1 cellular context compared by ENCODE assay signal in the genomic region with DNA sequence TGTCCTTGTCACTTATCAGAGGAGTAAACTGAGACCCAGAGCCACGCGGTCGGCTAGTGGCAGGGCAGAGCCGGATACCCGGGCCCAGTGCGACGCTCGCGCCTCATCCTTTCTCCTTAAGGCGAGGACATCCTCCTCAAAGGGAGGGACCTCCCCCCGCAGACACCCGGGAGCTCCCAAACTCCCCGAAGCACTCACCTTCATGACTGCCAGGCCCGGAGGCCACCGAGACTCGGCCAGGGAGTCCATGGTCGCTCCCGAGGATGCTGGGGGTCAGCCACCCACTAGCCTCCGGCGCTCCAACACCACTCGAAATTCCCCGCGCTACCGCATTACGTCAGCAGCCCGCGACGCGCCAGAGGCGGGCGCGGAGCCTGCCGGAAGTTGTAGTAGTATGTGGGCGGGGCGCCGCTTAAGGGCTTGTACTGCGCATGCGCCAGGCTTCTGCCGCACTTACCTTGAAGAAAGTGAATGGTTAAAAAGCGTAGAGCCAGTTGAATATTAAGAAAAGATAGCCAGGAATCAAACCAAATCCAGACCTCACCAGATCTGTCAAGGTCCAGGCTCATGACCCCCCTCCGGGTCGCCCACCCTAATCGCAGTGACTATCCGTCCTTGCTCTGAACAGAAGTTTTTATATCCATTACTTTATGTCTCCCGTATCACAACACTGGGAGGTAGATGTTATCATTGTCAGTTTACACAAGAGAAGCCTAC.
A peak's percentile ranks its signal among the peaks of the same experiment; 100 is the strongest.
TF ChIP-seq lines count a peak whose summit lies in the region.

A gene with protein sequence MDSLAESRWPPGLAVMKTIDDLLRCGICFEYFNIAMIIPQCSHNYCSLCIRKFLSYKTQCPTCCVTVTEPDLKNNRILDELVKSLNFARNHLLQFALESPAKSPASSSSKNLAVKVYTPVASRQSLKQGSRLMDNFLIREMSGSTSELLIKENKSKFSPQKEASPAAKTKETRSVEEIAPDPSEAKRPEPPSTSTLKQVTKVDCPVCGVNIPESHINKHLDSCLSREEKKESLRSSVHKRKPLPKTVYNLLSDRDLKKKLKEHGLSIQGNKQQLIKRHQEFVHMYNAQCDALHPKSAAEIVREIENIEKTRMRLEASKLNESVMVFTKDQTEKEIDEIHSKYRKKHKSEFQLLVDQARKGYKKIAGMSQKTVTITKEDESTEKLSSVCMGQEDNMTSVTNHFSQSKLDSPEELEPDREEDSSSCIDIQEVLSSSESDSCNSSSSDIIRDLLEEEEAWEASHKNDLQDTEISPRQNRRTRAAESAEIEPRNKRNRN (minus strand): TSS at position 336 of the 717 bp plus-strand sequence. CDS start 87 bp downstream, at position 249.

TF ChIP-seq in K562, 482 proteins besides CTCF, POLR2A, EP300 and RAD21 (continued from another document and continues in another):
- TF ChIP-seq, protein P1, sequence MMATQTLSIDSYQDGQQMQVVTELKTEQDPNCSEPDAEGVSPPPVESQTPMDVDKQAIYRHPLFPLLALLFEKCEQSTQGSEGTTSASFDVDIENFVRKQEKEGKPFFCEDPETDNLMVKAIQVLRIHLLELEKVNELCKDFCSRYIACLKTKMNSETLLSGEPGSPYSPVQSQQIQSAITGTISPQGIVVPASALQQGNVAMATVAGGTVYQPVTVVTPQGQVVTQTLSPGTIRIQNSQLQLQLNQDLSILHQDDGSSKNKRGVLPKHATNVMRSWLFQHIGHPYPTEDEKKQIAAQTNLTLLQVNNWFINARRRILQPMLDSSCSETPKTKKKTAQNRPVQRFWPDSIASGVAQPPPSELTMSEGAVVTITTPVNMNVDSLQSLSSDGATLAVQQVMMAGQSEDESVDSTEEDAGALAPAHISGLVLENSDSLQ (IDR thresholded peaks at IDR 0.05): peak; percentile 13; the same call in 1 of the 2 replicates
- TF ChIP-seq MCM2 (IDR thresholded peaks at IDR 0.05; ENCODE audit: low read depth) (no peak), GTF2A2 (tag; IDR thresholded peaks at IDR 0.05) (no peak), HNRNPUL1 (IDR thresholded peaks at IDR 0.05; ENCODE audit: low read length) (no peak), ZNF23 (CRISPR knock-in tag; IDR thresholded peaks at IDR 0.05) (no peak), PTBP1 (IDR thresholded peaks at IDR 0.05; ENCODE audit: low read depth, low read length) (no peak), RBM17 (IDR thresholded peaks at IDR 0.05; ENCODE audit: borderline replicate concordance, low read depth, low read length) (no peak), MBD2 (IDR thresholded peaks at IDR 0.05; ENCODE audit: borderline replicate concordance, low read depth) (peak; percentile 88), MED1 (CRISPR knock-in tag; IDR thresholded peaks at IDR 0.05; ENCODE audit: borderline replicate concordance) (no peak), NFE2 (IDR thresholded peaks at IDR 0.05; ENCODE audit: low read depth) (0 out of 2 replicates have a peak, but pooled peaks have one; percentile 16), FUS (optimal IDR thresholded peaks at IDR 0.05; ENCODE audit: low read depth, low read length) (no peak), SNIP1 (IDR thresholded peaks at IDR 0.05; ENCODE audit: low read depth) (no peak), SETDB1 (IDR thresholded peaks at IDR 0.05; ENCODE audit: low read length) (no peak), CBFA2T3 (IDR thresholded peaks at IDR 0.05) (no peak), SOX6 (IDR thresholded peaks at IDR 0.05) (no peak), CBX8 (IDR thresholded peaks at IDR 0.05; ENCODE audit: borderline replicate concordance, extremely low read depth, low read depth, low read length, poor library complexity, severe bottlenecking) (no peak), SRF (CRISPR knock-in tag; IDR thresholded peaks at IDR 0.05) (peak in 1 of 2 experiments; percentile 58; a peak in 1 of 4 replicates), ARID1B (IDR thresholded peaks at IDR 0.05) (no peak), GABPB2 (CRISPR knock-in tag; conservative IDR thresholded peaks at IDR 0.05) (no peak), KLF16 (IDR thresholded peaks at IDR 0.05) (no peak), ZNF121 (CRISPR knock-in tag; conservative IDR thresholded peaks at IDR 0.05) (no peak), ZNF134 (CRISPR knock-in tag; conservative IDR thresholded peaks at IDR 0.05) (no peak), ZBTB7A (IDR thresholded peaks at IDR 0.05; ENCODE audit: borderline replicate concordance, control insufficient read depth, low read depth, low read length) (no peak), CHCHD3 (CRISPR knock-in tag; IDR thresholded peaks at IDR 0.05) (no peak), ETV1 (tag; conservative IDR thresholded peaks at IDR 0.05; ENCODE audit: low read depth) (peak; percentile 62), CHD1 (IDR thresholded peaks at IDR 0.05; ENCODE audit: low read length) (peak; percentile 28), KDM2B (CRISPR knock-in tag; IDR thresholded peaks at IDR 0.05) (no peak), BRF1 (IDR thresholded peaks at IDR 0.05; ENCODE audit: borderline replicate concordance, extremely low read depth, insufficient read length) (no peak), NR2F6 (CRISPR knock-in tag; IDR thresholded peaks at IDR 0.05) (no peak), FIP1L1 (IDR thresholded peaks at IDR 0.05; ENCODE audit: low read depth, low read length, poor library complexity, severe bottlenecking) (no peak), ZNF431 (CRISPR knock-in tag; IDR thresholded peaks at IDR 0.05) (no peak), ZKSCAN8 (CRISPR knock-in tag; IDR thresholded peaks at IDR 0.05) (no peak), PPARD (CRISPR knock-in tag; IDR thresholded peaks at IDR 0.05) (no peak), ZNF197 (CRISPR knock-in tag; IDR thresholded peaks at IDR 0.05; ENCODE audit: low read depth) (0 out of 2 replicates have a peak, but pooled peaks have one; percentile 28), MYNN (IDR thresholded peaks at IDR 0.05) (no peak), MYNN (CRISPR knock-in tag; IDR thresholded peaks at IDR 0.05) (no peak), GABPA (tag; conservative IDR thresholded peaks at IDR 0.05; ENCODE audit: low read depth) (peak; percentile 90), SREBF2 (CRISPR knock-in tag; IDR thresholded peaks at IDR 0.05) (no peak), HMG20A (CRISPR knock-in tag; conservative IDR thresholded peaks at IDR 0.05) (0 out of 2 replicates have a peak, but pooled peaks have one; percentile 3), ZNF174 (CRISPR knock-in tag; IDR thresholded peaks at IDR 0.05) (no peak), POLR3G (IDR thresholded peaks at IDR 0.05; ENCODE audit: extremely low read depth, insufficient read length, insufficient replicate concordance) (no peak), PCBP1 (IDR thresholded peaks at IDR 0.05; ENCODE audit: low read depth, low read length, poor library complexity, severe bottlenecking) (no peak), PRPF4 (IDR thresholded peaks at IDR 0.05; ENCODE audit: insufficient read depth, low read depth, low read length, poor library complexity, severe bottlenecking) (no peak), ATF1 (CRISPR knock-in tag; IDR thresholded peaks at IDR 0.05) (peak; percentile 94), ATF1 (tag; IDR thresholded peaks at IDR 0.05) (peak; percentile 100), SNRNP70 (optimal IDR thresholded peaks at IDR 0.05; ENCODE audit: low read depth, low read length) (no peak), ATF7 (IDR thresholded peaks at IDR 0.05) (peak; percentile 96), ZNF3 (CRISPR knock-in tag; IDR thresholded peaks at IDR 0.05) (no peak), FOS (IDR thresholded peaks at IDR 0.05; ENCODE audit: extremely low read depth, insufficient read length) (no peak), HNRNPL (IDR thresholded peaks at IDR 0.05; ENCODE audit: low read depth, low read length) (no peak), TARDBP (IDR thresholded peaks at IDR 0.05) (no peak), RBBP5 (IDR thresholded peaks at IDR 0.05; ENCODE audit: borderline replicate concordance, insufficient read depth, low read length, poor library complexity, severe bottlenecking) (peak; percentile 99), XRCC4 (IDR thresholded peaks at IDR 0.05; ENCODE audit: extremely low read depth, insufficient read depth, insufficient read length) (no peak), HDAC3 (IDR thresholded peaks at IDR 0.05; ENCODE audit: borderline replicate concordance, partially characterized antibody) (no peak), FOXK2 (conservative IDR thresholded peaks at IDR 0.05 in 1 of 2, IDR thresholded peaks at IDR 0.05 in 1 of 2; ENCODE audit: low read depth in 2 of 2) (peak; percentile 61 to 70; a peak in 2 of 4 replicates), CC2D1A (IDR thresholded peaks at IDR 0.05) (no peak; the same call in 1 of the 2 replicates), ETS2 (tag; IDR thresholded peaks at IDR 0.05; ENCODE audit: borderline replicate concordance, poor library complexity, severe bottlenecking) (no peak), PHF20 (IDR thresholded peaks at IDR 0.05; ENCODE audit: partially characterized antibody) (peak; percentile 95), ZNF175 (CRISPR knock-in tag; IDR thresholded peaks at IDR 0.05; ENCODE audit: low read depth) (no peak)
- TF ChIP-seq, protein P2, sequence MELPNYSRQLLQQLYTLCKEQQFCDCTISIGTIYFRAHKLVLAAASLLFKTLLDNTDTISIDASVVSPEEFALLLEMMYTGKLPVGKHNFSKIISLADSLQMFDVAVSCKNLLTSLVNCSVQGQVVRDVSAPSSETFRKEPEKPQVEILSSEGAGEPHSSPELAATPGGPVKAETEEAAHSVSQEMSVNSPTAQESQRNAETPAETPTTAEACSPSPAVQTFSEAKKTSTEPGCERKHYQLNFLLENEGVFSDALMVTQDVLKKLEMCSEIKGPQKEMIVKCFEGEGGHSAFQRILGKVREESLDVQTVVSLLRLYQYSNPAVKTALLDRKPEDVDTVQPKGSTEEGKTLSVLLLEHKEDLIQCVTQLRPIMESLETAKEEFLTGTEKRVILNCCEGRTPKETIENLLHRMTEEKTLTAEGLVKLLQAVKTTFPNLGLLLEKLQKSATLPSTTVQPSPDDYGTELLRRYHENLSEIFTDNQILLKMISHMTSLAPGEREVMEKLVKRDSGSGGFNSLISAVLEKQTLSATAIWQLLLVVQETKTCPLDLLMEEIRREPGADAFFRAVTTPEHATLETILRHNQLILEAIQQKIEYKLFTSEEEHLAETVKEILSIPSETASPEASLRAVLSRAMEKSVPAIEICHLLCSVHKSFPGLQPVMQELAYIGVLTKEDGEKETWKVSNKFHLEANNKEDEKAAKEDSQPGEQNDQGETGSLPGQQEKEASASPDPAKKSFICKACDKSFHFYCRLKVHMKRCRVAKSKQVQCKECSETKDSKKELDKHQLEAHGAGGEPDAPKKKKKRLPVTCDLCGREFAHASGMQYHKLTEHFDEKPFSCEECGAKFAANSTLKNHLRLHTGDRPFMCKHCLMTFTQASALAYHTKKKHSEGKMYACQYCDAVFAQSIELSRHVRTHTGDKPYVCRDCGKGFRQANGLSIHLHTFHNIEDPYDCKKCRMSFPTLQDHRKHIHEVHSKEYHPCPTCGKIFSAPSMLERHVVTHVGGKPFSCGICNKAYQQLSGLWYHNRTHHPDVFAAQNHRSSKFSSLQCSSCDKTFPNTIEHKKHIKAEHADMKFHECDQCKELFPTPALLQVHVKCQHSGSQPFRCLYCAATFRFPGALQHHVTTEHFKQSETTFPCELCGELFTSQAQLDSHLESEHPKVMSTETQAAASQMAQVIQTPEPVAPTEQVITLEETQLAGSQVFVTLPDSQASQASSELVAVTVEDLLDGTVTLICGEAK (IDR thresholded peaks at IDR 0.05): peak; percentile 79
- TF ChIP-seq, protein P2 (CRISPR knock-in tag; IDR thresholded peaks at IDR 0.05): no peak
- TF ChIP-seq, protein P3, sequence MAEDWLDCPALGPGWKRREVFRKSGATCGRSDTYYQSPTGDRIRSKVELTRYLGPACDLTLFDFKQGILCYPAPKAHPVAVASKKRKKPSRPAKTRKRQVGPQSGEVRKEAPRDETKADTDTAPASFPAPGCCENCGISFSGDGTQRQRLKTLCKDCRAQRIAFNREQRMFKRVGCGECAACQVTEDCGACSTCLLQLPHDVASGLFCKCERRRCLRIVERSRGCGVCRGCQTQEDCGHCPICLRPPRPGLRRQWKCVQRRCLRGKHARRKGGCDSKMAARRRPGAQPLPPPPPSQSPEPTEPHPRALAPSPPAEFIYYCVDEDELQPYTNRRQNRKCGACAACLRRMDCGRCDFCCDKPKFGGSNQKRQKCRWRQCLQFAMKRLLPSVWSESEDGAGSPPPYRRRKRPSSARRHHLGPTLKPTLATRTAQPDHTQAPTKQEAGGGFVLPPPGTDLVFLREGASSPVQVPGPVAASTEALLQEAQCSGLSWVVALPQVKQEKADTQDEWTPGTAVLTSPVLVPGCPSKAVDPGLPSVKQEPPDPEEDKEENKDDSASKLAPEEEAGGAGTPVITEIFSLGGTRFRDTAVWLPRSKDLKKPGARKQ (CRISPR knock-in tag; IDR thresholded peaks at IDR 0.05): no peak
- TF ChIP-seq, protein P4, sequence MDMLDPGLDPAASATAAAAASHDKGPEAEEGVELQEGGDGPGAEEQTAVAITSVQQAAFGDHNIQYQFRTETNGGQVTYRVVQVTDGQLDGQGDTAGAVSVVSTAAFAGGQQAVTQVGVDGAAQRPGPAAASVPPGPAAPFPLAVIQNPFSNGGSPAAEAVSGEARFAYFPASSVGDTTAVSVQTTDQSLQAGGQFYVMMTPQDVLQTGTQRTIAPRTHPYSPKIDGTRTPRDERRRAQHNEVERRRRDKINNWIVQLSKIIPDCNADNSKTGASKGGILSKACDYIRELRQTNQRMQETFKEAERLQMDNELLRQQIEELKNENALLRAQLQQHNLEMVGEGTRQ (CRISPR knock-in tag; IDR thresholded peaks at IDR 0.05): no peak
- TF ChIP-seq, protein P5, sequence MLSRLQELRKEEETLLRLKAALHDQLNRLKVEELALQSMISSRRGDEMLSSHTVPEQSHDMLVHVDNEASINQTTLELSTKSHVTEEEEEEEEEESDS (CRISPR knock-in tag; IDR thresholded peaks at IDR 0.05): no peak
